Comparison of ENCODE assay signal across 8 cellular contexts in the genomic region with DNA sequence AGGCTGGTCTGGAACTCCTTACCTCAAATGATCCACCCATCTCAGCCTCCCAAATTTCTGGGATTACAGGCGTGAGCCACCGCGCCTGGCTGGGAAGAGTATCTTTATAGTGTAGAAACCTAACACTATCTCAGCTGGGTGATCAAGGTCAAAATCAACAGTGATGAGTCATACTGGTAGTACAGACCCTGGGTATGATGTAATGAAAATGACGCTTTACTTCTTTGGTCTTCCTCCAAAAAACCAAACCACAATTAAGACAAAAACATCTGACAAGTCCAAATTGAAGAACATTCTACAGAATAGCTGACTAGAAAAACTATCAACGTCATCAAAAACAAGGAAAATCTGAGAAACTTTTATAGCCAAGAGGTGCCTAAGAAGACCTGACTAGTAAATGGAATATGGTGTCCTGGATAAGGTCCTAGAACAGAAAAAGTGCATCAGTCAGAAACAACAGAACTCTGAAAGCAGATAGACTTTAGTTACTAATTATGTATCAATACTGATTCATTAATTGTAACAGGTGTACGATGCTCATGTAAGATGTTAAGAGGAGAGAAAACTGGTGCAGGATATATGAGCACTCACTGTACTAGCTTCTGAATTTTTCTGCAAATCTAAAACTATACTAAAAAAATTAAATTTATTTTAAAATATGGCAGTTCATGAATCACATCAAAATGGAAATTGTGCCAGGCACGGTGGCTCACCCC. TPM values are rescaled to one million over a fixed set of nuclear protein-coding genes. Genes with fewer than 3 reads are reported as not detected.
DNase-seq lines count a peak whose midpoint lies in the region; ATAC-seq and TF ChIP-seq lines count a peak whose summit lies in the region.

No MANE protein-coding gene starts in this region.

- no peaks in the 10 kb centered on the region for H3K9me3 Mint-ChIP-seq in activated T-cell treated with anti-CD3 and anti-CD28 coated beads, Interleukin-2, amount 50 U/mL, for 4 hours
- peaks cover 7% of the 10 kb centered on the region; the same call in 1 of the 2 replicates for H3K9me3 Mint-ChIP-seq in WTC11

- no peaks in the 10 kb centered on the region for H3K27me3 Mint-ChIP-seq in activated T-cell treated with anti-CD3 and anti-CD28 coated beads, Interleukin-2, amount 50 U/mL, for 4 hours (ENCODE audit: low read depth)
- no peaks in the 10 kb centered on the region for H3K27me3 Mint-ChIP-seq in WTC11 (ENCODE audit: low read depth)

- H3K27ac Mint-ChIP-seq in WTC11: no peak overlapping the region

- TF ChIP-seq CTCF in mucosa of descending colon (IDR thresholded peaks at IDR 0.05): no peak
- TF ChIP-seq CTCF in WTC11 (IDR thresholded peaks at IDR 0.05): no peak

- no peaks in the 10 kb centered on the region for H3K36me3 ChIP-seq in mucosa of descending colon (ENCODE audit: low read depth)

- no peaks in the 10 kb centered on the region for H3K36me3 Mint-ChIP-seq in activated T-cell treated with anti-CD3 and anti-CD28 coated beads, Interleukin-2, amount 50 U/mL, for 4 hours (ENCODE audit: insufficient read depth)
- no peaks in the 10 kb centered on the region for H3K36me3 Mint-ChIP-seq in WTC11

- H3K4me3 Mint-ChIP-seq in activated T-cell treated with anti-CD3 and anti-CD28 coated beads, Interleukin-2, amount 50 U/mL, for 4 hours: peak overlapping the region; percentile 2
- H3K4me3 Mint-ChIP-seq in WTC11: no peak overlapping the region

- no peaks in the 10 kb centered on the region for H3K4me1 ChIP-seq in mucosa of descending colon (ENCODE audit: low read depth)

- H3K4me1 Mint-ChIP-seq in activated T-cell treated with anti-CD3 and anti-CD28 coated beads, Interleukin-2, amount 50 U/mL, for 4 hours (ENCODE audit: low read depth): peaks cover 29% of the 10 kb centered on the region
- no peaks in the 10 kb centered on the region for H3K4me1 Mint-ChIP-seq in WTC11

- CTCF ChIA-PET in WTC11 (lab: Charles Lee): interaction anchor here (0.7 kb wide), 1 partner anchor 22 kb away, joined by 5 read pairs; no protein-coding TSS in a partner anchor

- POLR2A ChIA-PET in WTC11 (lab: Charles Lee): no interaction called here

- peak; percentile 13 for DNase-seq in activated T-cell treated with anti-CD3 and anti-CD28 coated beads, Interleukin-2, amount 50 U/mL, for 4 hours
- DNase-seq in mucosa of descending colon: no peak
- no peak for DNase-seq in GM19238 (ENCODE audit: insufficient read length, low spot score)
- no peak for DNase-seq in WTC11 (ENCODE audit: low spot score)
- DNase-seq in iPS-NIHi11 (ENCODE audit: low spot score): no peak
- no peak for DNase-seq in NCI-H748 treated with DMSO at 0.1 percent for 48 hours (lab: John Stamatoyannopoulos, UW)

- no peak overlapping the region for H3K4me3 ChIP-seq in mucosa of descending colon

- intact Hi-C loops in mucosa of descending colon (cut with DNase I, micrococcal nuclease): no loop called here

- peak; percentile 85 for ATAC-seq in GM18511 (IDR thresholded peaks at IDR 0.05; ENCODE audit: unreplicated experiment)
- peak; percentile 91 for ATAC-seq in HG03175 (IDR thresholded peaks at IDR 0.05; ENCODE audit: unreplicated experiment)
- ATAC-seq in activated T-cell treated with anti-CD3 and anti-CD28 coated beads, Interleukin-2, amount 50 U/mL, for 4 hours: peak; percentile 89 to 90
- peak; percentile 74 for ATAC-seq in mucosa of descending colon
- no peak for ATAC-seq in WTC11

- no peaks in the 10 kb centered on the region for H3K9me3 ChIP-seq in mucosa of descending colon

TF ChIP-seq in WTC11, 78 proteins besides CTCF, POLR2A, EP300 and RAD21:
- TF ChIP-seq CBFB (CRISPR knock-in tag; IDR thresholded peaks at IDR 0.05; ENCODE audit: low read depth) (no peak), FOXK1 (CRISPR knock-in tag; IDR thresholded peaks at IDR 0.05) (no peak), MYBL2 (CRISPR knock-in tag; IDR thresholded peaks at IDR 0.05) (no peak), ZBTB21 (CRISPR knock-in tag; IDR thresholded peaks at IDR 0.05; ENCODE audit: borderline replicate concordance) (no peak), FOXP1 (CRISPR knock-in tag; IDR thresholded peaks at IDR 0.05; ENCODE audit: borderline replicate concordance) (no peak), PRRX2 (CRISPR knock-in tag; IDR thresholded peaks at IDR 0.05) (no peak)
- TF ChIP-seq, protein P1, sequence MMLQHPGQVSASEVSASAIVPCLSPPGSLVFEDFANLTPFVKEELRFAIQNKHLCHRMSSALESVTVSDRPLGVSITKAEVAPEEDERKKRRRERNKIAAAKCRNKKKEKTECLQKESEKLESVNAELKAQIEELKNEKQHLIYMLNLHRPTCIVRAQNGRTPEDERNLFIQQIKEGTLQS (CRISPR knock-in tag; conservative IDR thresholded peaks at IDR 0.05): no peak
- TF ChIP-seq, protein P2, sequence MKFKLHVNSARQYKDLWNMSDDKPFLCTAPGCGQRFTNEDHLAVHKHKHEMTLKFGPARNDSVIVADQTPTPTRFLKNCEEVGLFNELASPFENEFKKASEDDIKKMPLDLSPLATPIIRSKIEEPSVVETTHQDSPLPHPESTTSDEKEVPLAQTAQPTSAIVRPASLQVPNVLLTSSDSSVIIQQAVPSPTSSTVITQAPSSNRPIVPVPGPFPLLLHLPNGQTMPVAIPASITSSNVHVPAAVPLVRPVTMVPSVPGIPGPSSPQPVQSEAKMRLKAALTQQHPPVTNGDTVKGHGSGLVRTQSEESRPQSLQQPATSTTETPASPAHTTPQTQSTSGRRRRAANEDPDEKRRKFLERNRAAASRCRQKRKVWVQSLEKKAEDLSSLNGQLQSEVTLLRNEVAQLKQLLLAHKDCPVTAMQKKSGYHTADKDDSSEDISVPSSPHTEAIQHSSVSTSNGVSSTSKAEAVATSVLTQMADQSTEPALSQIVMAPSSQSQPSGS (CRISPR knock-in tag; IDR thresholded peaks at IDR 0.05; ENCODE audit: borderline replicate concordance, low read depth): no peak

RNA-seq across cellular contexts. Expression of gene PDCL3, which starts 25.4 kb away (rescaled TPM):
- total RNA-seq in activated T-cell treated with anti-CD3 and anti-CD28 coated beads, Interleukin-2, amount 50 U/mL, for 4 hours: 10 to 100 TPM; 42.1 to 43.5 (median 43.2) TPM
- total RNA-seq in mucosa of descending colon: 10 to 100 TPM; 17.9 to 31.6 (median 20.1) TPM
- total RNA-seq in WTC11 (2021): 22.0 to 22.9 TPM (median 22.1 TPM) in 3 replicates
